17 cellular contexts compared by ENCODE assay signal in genomic region chr2:237665713-237666143, GRCh38. TPM values are rescaled to one million over a fixed set of nuclear protein-coding genes. Genes with fewer than 3 reads are reported as not detected.
A peak's percentile ranks its signal among the peaks of the same experiment; 100 is the strongest.
DNase-seq lines count a peak whose midpoint lies in the region; ATAC-seq, FAIRE-seq and TF ChIP-seq lines count a peak whose summit lies in the region.
"Had no signal": no experiment of that assay in that cellular context is flagged by ENCODE, and none has a peak within 500 bp of the region (broad histone marks: within the 10 kb centered on the region; RNA-seq: fewer than 3 reads in every experiment).

No MANE protein-coding gene starts in this region.

- intact Hi-C loops in psoas muscle (cut with DNase I): no loop called here

- no peak overlapping the region for H3K9ac ChIP-seq in Karpas-422 (ENCODE audit: low read length)
- H3K9ac ChIP-seq in endodermal cell (ENCODE audit: extremely low read depth, low read length, poor library complexity, severe bottlenecking): no peak overlapping the region

- TF ChIP-seq CTCF in endodermal cell (conservative IDR thresholded peaks at IDR 0.05) (no peak), psoas muscle (IDR thresholded peaks at IDR 0.05) (peak; percentile 25), osteoblast (IDR thresholded peaks at IDR 0.05; ENCODE audit: extremely low read depth, low read depth, low read length) (no peak)

- peaks cover 27% of the 10 kb centered on the region for H3K4me1 ChIP-seq in Karpas-422 (ENCODE audit: low read length)
- H3K4me1 ChIP-seq in endodermal cell (ENCODE audit: control insufficient read depth, insufficient read depth, low read length): peaks cover 16% of the 10 kb centered on the region
- peaks cover 51% of the 10 kb centered on the region for H3K4me1 ChIP-seq in psoas muscle
- peaks cover 32% of the 10 kb centered on the region for H3K4me1 ChIP-seq in osteoblast (ENCODE audit: insufficient read depth, low read length)

- H3K27me3 ChIP-seq in Karpas-422 (ENCODE audit: low read length) (no peaks in the 10 kb centered on the region), endodermal cell (ENCODE audit: control insufficient read depth, insufficient read depth, low read length, poor library complexity, severe bottlenecking) (no peaks in the 10 kb centered on the region), psoas muscle (ENCODE audit: insufficient read depth in 3 of 3, low read length in 2 of 3) (no peaks in the 10 kb centered on the region), osteoblast (ENCODE audit: insufficient read depth, low read length) (no peaks in the 10 kb centered on the region)
- H3K27me3 ChIP-seq: cardiac muscle cell had no signal

- H3K27ac ChIP-seq in Karpas-422 (ENCODE audit: low read length) (no peak overlapping the region), endodermal cell (ENCODE audit: low read depth, low read length) (no peak overlapping the region), psoas muscle (peak overlapping the region; percentile 85), osteoblast (ENCODE audit: low read depth, low read length) (no peak overlapping the region)
- H3K27ac ChIP-seq: cardiac muscle cell, left ventricle myocardium inferior had no signal

- peak; percentile 80 for FAIRE-seq in GM12892 (lab: Jason Lieb, UNC)

- no peak for TF ChIP-seq POLR2A in GM12892 (IDR thresholded peaks at IDR 0.05; ENCODE audit: low read depth, low read length)

- H3K9me2 ChIP-seq in Karpas-422 (replicated peaks; ENCODE audit: insufficient read depth, low read length): no peaks in the 10 kb centered on the region

- H3K4me2 ChIP-seq in Karpas-422 (ENCODE audit: low read depth, low read length, poor library complexity, severe bottlenecking) (peak overlapping the region; percentile 54), osteoblast (ENCODE audit: insufficient read depth, low read length) (no peak overlapping the region)

- H3K9me3 ChIP-seq in Karpas-422 (ENCODE audit: low read length) (no peaks in the 10 kb centered on the region), endodermal cell (ENCODE audit: control insufficient read depth, low read length) (no peaks in the 10 kb centered on the region), psoas muscle (no peaks in the 10 kb centered on the region), osteoblast (ENCODE audit: low read depth, low read length) (no peaks in the 10 kb centered on the region)
- H3K9me3 ChIP-seq: left ventricle myocardium inferior had no signal

- DNase-seq in GM12892 (ENCODE audit: insufficient read length) (no peak), Karpas-422 (peak; percentile 72), endodermal cell (peak; percentile 75), psoas muscle (no peak), SKM-1 treated with dmso at 0.1 percent for 144 hours (lab: John Stamatoyannopoulos, UW; ENCODE audit: unreplicated experiment) (no peak), osteoblast (ENCODE audit: insufficient read length, low spot score, missing footprints) (no peak)
- DNase-seq: activated CD4-positive, alpha-beta T cell treated with anti-CD3 and anti-CD28 coated beads for 36 hours; CD4-positive, alpha-beta memory T cell; glutamatergic neuron; left ventricle myocardium inferior; natural killer cell; NCI-H2171 treated with DMSO at 0.1 percent for 48 hours; stimulated activated naive CD4-positive, alpha-beta T cell; T-helper 17 cell had no signal

- H3K27me3 Mint-ChIP-seq in endodermal cell (ENCODE audit: insufficient read depth): no peaks in the 10 kb centered on the region
- H3K27me3 Mint-ChIP-seq: activated CD4-positive, alpha-beta T cell treated with anti-CD3 and anti-CD28 coated beads for 36 hours; activated naive CD8-positive, alpha-beta T cell had no signal

- peaks cover 27% of the 10 kb centered on the region for H3K36me3 Mint-ChIP-seq in endodermal cell (ENCODE audit: low read depth)
- H3K36me3 Mint-ChIP-seq: activated naive CD8-positive, alpha-beta T cell; CD4-positive, alpha-beta memory T cell; natural killer cell had no signal

- H3K9me3 Mint-ChIP-seq in endodermal cell: no peaks in the 10 kb centered on the region
- H3K9me3 Mint-ChIP-seq: CD4-positive, alpha-beta memory T cell; natural killer cell had no signal

- ATAC-seq in psoas muscle (no peak), GM19467 (IDR thresholded peaks at IDR 0.05; ENCODE audit: unreplicated experiment) (no peak)
- ATAC-seq: activated CD4-positive, alpha-beta T cell treated with anti-CD3 and anti-CD28 coated beads for 36 hours; natural killer cell; T-helper 17 cell had no signal

- H4K20me1 ChIP-seq in Karpas-422 (ENCODE audit: insufficient read depth, low read depth, low read length) (no peaks in the 10 kb centered on the region), osteoblast (ENCODE audit: insufficient read depth, low read length) (no peaks in the 10 kb centered on the region)

- WGBS in endodermal cell (ENCODE audit: insufficient coverage in 1 of 2, insufficient read length in 1 of 2), 2 experiments: 64 to 72% methylated on average over 7 of the region's 7 CpGs
- WGBS in psoas muscle, 3 donors: 62 to 73% (median 66%) methylated on average over 7 of the region's 7 CpGs

- H3K79me2 ChIP-seq in Karpas-422 (ENCODE audit: low read length) (no peaks in the 10 kb centered on the region), osteoblast (ENCODE audit: insufficient read depth, low read length) (peaks cover 9% of the 10 kb centered on the region)

- H3K4me3 ChIP-seq in Karpas-422 (ENCODE audit: low read length) (no peak overlapping the region), endodermal cell (ENCODE audit: low read length) (no peak overlapping the region), psoas muscle (no peak overlapping the region), osteoblast (ENCODE audit: insufficient read depth, low read length) (no peak overlapping the region)
- H3K4me3 ChIP-seq: cardiac muscle cell, left ventricle myocardium inferior had no signal

- H3K36me3 ChIP-seq in Karpas-422 (ENCODE audit: insufficient read depth, low read length): no peaks in the 10 kb centered on the region
- H3K36me3 ChIP-seq in endodermal cell (ENCODE audit: control insufficient read depth, insufficient read depth, low read length): peaks cover 40% of the 10 kb centered on the region
- H3K36me3 ChIP-seq in psoas muscle (ENCODE audit: insufficient read depth in 1 of 2, low read depth in 1 of 2): no peaks in the 10 kb centered on the region
- peaks cover 4% of the 10 kb centered on the region for H3K36me3 ChIP-seq in osteoblast (ENCODE audit: insufficient read depth, low read length)
- H3K36me3 ChIP-seq: cardiac muscle cell, left ventricle myocardium inferior had no signal

- no peak overlapping the region for H3K4me3 Mint-ChIP-seq in endodermal cell
- H3K4me3 Mint-ChIP-seq: activated CD4-positive, alpha-beta T cell treated with anti-CD3 and anti-CD28 coated beads for 36 hours; activated naive CD8-positive, alpha-beta T cell; CD4-positive, alpha-beta memory T cell; natural killer cell; T-helper 17 cell had no signal

- no peak overlapping the region for H3K27ac Mint-ChIP-seq in endodermal cell
- H3K27ac Mint-ChIP-seq: activated CD4-positive, alpha-beta T cell treated with anti-CD3 and anti-CD28 coated beads for 36 hours; activated naive CD8-positive, alpha-beta T cell; natural killer cell; T-helper 17 cell had no signal

- H3K4me1 Mint-ChIP-seq in endodermal cell: peaks cover 51% of the 10 kb centered on the region

- H2AFZ ChIP-seq in Karpas-422 (ENCODE audit: low read length) (no peak overlapping the region), osteoblast (ENCODE audit: low read length) (no peak overlapping the region)

RNA-seq across cellular contexts. Expression of gene LRRFIP1, which starts 38.3 kb away (rescaled TPM):
- polyA plus RNA-seq in GM12892 (2012; ENCODE audit: missing spikeins): 80.1 TPM
- total RNA-seq in Karpas-422 (2014; rRNA removed; shearing (Covaris generic); ENCODE audit: low replicate concordance): 29.9 and 30.7 TPM in 2 replicates
- total RNA-seq in endodermal cell (100 to 1,000 TPM; 102 to 132 TPM), psoas muscle (100 to 1,000 TPM in 1 of 4 donors, 10 to 100 TPM in 3; 91.9 to 108 (median 93.4) TPM), osteoblast (48.3 and 51.8 TPM in 2 replicates)
- 54.2 TPM for polyA plus RNA-seq in endodermal cell (2013, experiment 1 of 2)
- 58.4 TPM for polyA plus RNA-seq in endodermal cell (2013, experiment 2 of 2)
- polyA plus RNA-seq in psoas muscle: 10 to 100 TPM; 42.3 to 62.6 (median 50.4) TPM

Comparison
In these comparisons a context has a peak if more than half of its experiments do, and no peak if none do; other contexts are left out.
1. DNase-seq: peak in Karpas-422 (single experiment) and endodermal cell (single experiment); none in GM12892 (single experiment), psoas muscle (0 of 2), SKM-1 treated with dmso at 0.1 percent for 144 hours (single experiment) and osteoblast (single experiment).